ENCODE assay signal across 12 cellular contexts in the genomic region with DNA sequence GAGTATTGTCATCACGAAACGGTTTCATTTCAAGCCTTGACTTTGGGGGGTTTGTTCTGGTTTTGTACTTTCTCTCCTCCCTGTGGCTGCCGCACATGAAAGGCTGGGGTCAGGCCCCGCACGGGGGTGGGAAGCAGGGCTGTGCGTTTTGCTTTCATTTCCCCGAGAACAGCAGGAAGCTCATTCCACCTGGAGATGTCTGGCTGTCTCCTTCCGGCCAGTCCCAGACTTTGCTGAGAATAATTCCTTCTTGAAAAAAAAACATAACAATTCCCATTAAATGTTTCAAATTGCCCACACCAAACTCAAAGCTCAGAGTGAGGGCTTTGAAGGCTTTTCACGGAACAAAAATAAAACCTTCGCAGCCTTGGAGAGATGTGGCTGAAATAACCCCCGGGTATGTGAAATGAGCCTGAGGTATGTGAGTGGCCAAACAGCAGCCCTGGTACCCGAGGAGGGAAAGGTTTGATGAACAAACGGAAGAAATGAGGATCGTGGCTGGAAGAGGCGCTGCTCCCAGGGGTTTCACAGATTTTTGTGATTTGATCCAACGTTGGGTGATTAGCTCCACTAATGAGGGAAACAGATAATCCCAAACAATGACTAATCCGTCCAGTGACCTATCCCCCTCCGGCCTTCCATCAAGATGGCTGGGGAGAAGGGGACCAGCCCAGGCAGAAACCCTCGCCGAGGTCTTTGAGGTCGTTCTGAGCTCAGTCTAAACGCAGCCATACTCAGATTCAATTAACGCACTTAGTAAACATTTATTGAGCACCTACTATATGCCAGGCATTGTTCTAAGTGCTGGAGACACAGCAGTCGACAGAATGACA.
DNase-seq lines count a peak whose midpoint lies in the region; ATAC-seq and TF ChIP-seq lines count a peak whose summit lies in the region.
"Had no signal": no experiment of that assay in that cellular context is flagged by ENCODE, and none has a peak within 500 bp of the region (broad histone marks: within the 10 kb centered on the region; RNA-seq: fewer than 3 reads in every experiment).

No MANE protein-coding gene starts in this region.

- H3K36me3 Mint-ChIP-seq in activated CD4-positive, alpha-beta T cell treated with anti-CD3 and anti-CD28 coated beads for 36 hours (ENCODE audit: low read depth), result no peaks in the 10 kb centered on the region

- H3K27me3 ChIP-seq in ascending aorta (no peaks in the 10 kb centered on the region), suprapubic skin (no peaks in the 10 kb centered on the region)
- H3K27me3 ChIP-seq: right lobe of liver had no signal

- ATAC-seq in activated CD4-positive, alpha-beta T cell treated with anti-CD3 and anti-CD28 coated beads for 36 hours, result peak; percentile 15
- no peak for ATAC-seq in GM21529 (IDR thresholded peaks at IDR 0.05; ENCODE audit: unreplicated experiment)
- ATAC-seq in HG03354 (IDR thresholded peaks at IDR 0.05; ENCODE audit: poor library complexity, severe bottlenecking, unreplicated experiment), result no peak
- ATAC-seq: A549, right lobe of liver had no signal

- H3K4me3 ChIP-seq in ascending aorta, result peak overlapping the region; percentile 14 to 19
- H3K4me3 ChIP-seq in mesodermal cell (ENCODE audit: extremely low read depth, insufficient read depth, low read length, poor library complexity, severe bottlenecking), result no peak overlapping the region
- no peak overlapping the region for H3K4me3 ChIP-seq in suprapubic skin
- H3K4me3 ChIP-seq: A549, PC-9, right lobe of liver had no signal

- no peak for TF ChIP-seq POLR2A in suprapubic skin (IDR thresholded peaks at IDR 0.05)

- H3K36me3 ChIP-seq in ascending aorta (no peaks in the 10 kb centered on the region), mesodermal cell (ENCODE audit: control insufficient read depth, insufficient read depth, low read length) (no peaks in the 10 kb centered on the region), suprapubic skin (no peaks in the 10 kb centered on the region)
- H3K36me3 ChIP-seq: right lobe of liver had no signal

- no peak for TF ChIP-seq EP300 in suprapubic skin (IDR thresholded peaks at IDR 0.05)

- CTCF ChIA-PET in activated CD4-positive, alpha-beta T cell treated with anti-CD3 and anti-CD28 coated beads for 36 hours (lab: Charles Lee), result interaction anchor here (0.7 to 1.0 kb wide), 2 partner anchors 8 to 24 kb away, joined by 3 read pairs; no protein-coding TSS in a partner anchor

- H3K9me3 ChIP-seq in ascending aorta, result no peaks in the 10 kb centered on the region
- no peaks in the 10 kb centered on the region for H3K9me3 ChIP-seq in mesodermal cell (ENCODE audit: control insufficient read depth, low read length)
- no peaks in the 10 kb centered on the region for H3K9me3 ChIP-seq in suprapubic skin
- H3K9me3 ChIP-seq: A549, right lobe of liver had no signal

- H3K9me3 Mint-ChIP-seq in activated CD4-positive, alpha-beta T cell treated with anti-CD3 and anti-CD28 coated beads for 36 hours (ENCODE audit: low read depth), result no peaks in the 10 kb centered on the region

- POLR2A ChIA-PET in activated CD4-positive, alpha-beta T cell treated with anti-CD3 and anti-CD28 coated beads for 36 hours (lab: Charles Lee), result no interaction called here

- H3K4me1 Mint-ChIP-seq in activated CD4-positive, alpha-beta T cell treated with anti-CD3 and anti-CD28 coated beads for 36 hours, result peaks cover 44% of the 10 kb centered on the region

- no peaks in the 10 kb centered on the region for H3K27me3 Mint-ChIP-seq in activated CD4-positive, alpha-beta T cell treated with anti-CD3 and anti-CD28 coated beads for 36 hours

- peak; percentile 31 for DNase-seq in activated CD4-positive, alpha-beta T cell treated with anti-CD3 and anti-CD28 coated beads for 36 hours
- no peak for DNase-seq in activated CD4-positive, alpha-beta T cell treated with anti-CD3 and anti-CD28 coated beads for 4 hours
- DNase-seq in ascending aorta (ENCODE audit: low spot score in 2 of 2), result peak in 1 of 2 donors; percentile 62
- no peak for DNase-seq in suprapubic skin (ENCODE audit: low spot score in 2 of 2)
- DNase-seq in SHP77 (lab: John Stamatoyannopoulos, UW), result no peak
- DNase-seq: PC-9 had no signal

- WGBS in mesodermal cell (ENCODE audit: insufficient coverage in 2 of 2), 2 experiments, result 66 to 74% methylated on average over 19 to 23 of the region's 24 CpGs
- WGBS in suprapubic skin, result 80% methylated on average over 24 of the region's 24 CpGs

- H3K4me3 Mint-ChIP-seq in activated CD4-positive, alpha-beta T cell treated with anti-CD3 and anti-CD28 coated beads for 36 hours, result no peak overlapping the region

- peaks cover 16 to 51% of the 10 kb centered on the region in 2 donors for H3K4me1 ChIP-seq in ascending aorta
- peaks cover 45% of the 10 kb centered on the region for H3K4me1 ChIP-seq in mesodermal cell (ENCODE audit: control insufficient read depth, insufficient read depth, low read length, poor library complexity, severe bottlenecking)
- H3K4me1 ChIP-seq in suprapubic skin, result peaks cover 68% of the 10 kb centered on the region
- H3K4me1 ChIP-seq: right lobe of liver had no signal

- no peak overlapping the region for H3K27ac Mint-ChIP-seq in activated CD4-positive, alpha-beta T cell treated with anti-CD3 and anti-CD28 coated beads for 36 hours

- peak overlapping the region; percentile 85 to 93 for H3K27ac ChIP-seq in ascending aorta
- H3K27ac ChIP-seq in mesodermal cell (ENCODE audit: low read depth, low read length, severe bottlenecking), result peak overlapping the region; percentile 4
- peak overlapping the region; percentile 10 for H3K27ac ChIP-seq in suprapubic skin
- H3K27ac ChIP-seq: A549, KMS-11, PC-9, right lobe of liver had no signal

- intact Hi-C loops in activated CD4-positive, alpha-beta T cell treated with anti-CD3 and anti-CD28 coated beads for 36 hours (cut with DNase I, micrococcal nuclease), result no loop called here
- intact Hi-C loops in ascending aorta (cut with DNase I), result no loop called here

- TF ChIP-seq CTCF in ascending aorta (IDR thresholded peaks at IDR 0.05), result no peak
- TF ChIP-seq CTCF in suprapubic skin (IDR thresholded peaks at IDR 0.05), result no peak

Comparison
In these comparisons a context has a peak if more than half of its experiments do, and no peak if none do; other contexts are left out.
1. H3K27ac ChIP-seq: peak in every context shown above with its lines; median percentile 89 in ascending aorta; 10 in suprapubic skin; 4 in mesodermal cell.
2. H3K4me3 ChIP-seq: peak in ascending aorta (2 of 2); none in mesodermal cell (single experiment) and suprapubic skin (single experiment).